ENCODE assay signal across 7 cellular contexts in genomic region chr11:2301631-2302272, GRCh38. TPM values are rescaled to one million over a fixed set of nuclear protein-coding genes. Genes with fewer than 3 reads are reported as not detected.
DNase-seq lines count a peak whose midpoint lies in the region; ATAC-seq, FAIRE-seq and TF ChIP-seq lines count a peak whose summit lies in the region.

Gene C11orf21, minus strand, starts transcription at chr11:2301918. Its CDS starts 110 bp downstream, at chr11:2301808.
Gene TSPAN32, plus strand, starts transcription at chr11:2302013. Its CDS starts 137 bp downstream, at chr11:2302150.

- no peaks in the 10 kb centered on the region for H3K9me3 Mint-ChIP-seq in T-cell
- H3K9me3 Mint-ChIP-seq in naive thymus-derived CD4-positive, alpha-beta T cell: no peaks in the 10 kb centered on the region

- DNase-seq in T-cell (peak in 32 of 34 experiments; percentile 19 to 74 (median 54)), K562 (ENCODE audit: extremely low read depth in 1 of 4, low spot score in 3 of 4) (peak; percentile 74 to 85 (median 82)), midbrain (lab: John Stamatoyannopoulos, UW) (no peak), NCI-H2171 treated with DMSO at 0.1 percent for 48 hours (lab: John Stamatoyannopoulos, UW) (no peak)
- peak; percentile 45 to 68 (median 59) for DNase-seq in naive thymus-derived CD4-positive, alpha-beta T cell

- in situ Hi-C loops in K562 (cut with MboI): no loop called here

- H3K36me3 Mint-ChIP-seq in T-cell: peaks cover 6% of the 10 kb centered on the region
- H3K36me3 Mint-ChIP-seq in naive thymus-derived CD4-positive, alpha-beta T cell: peaks cover 0 to 6% (median 0%) of the 10 kb centered on the region in 5 donors

- FAIRE-seq in K562 (lab: Jason Lieb, UNC): peak; percentile 86

- ATAC-seq in T-cell (replicated peaks in 1 of 4): peak; percentile 63 to 76 (median 66)
- peak; percentile 32 for ATAC-seq in K562
- ATAC-seq in naive thymus-derived CD4-positive, alpha-beta T cell: peak; percentile 82
- no peak for ATAC-seq in HG03520 (IDR thresholded peaks at IDR 0.05; ENCODE audit: unreplicated experiment)

- no peaks in the 10 kb centered on the region for H3K9me3 ChIP-seq in HEK293 (ENCODE audit: control insufficient read depth, insufficient read depth, low read depth, low read length)
- H3K9me3 ChIP-seq in K562 (replicated peaks; ENCODE audit: control insufficient read depth, insufficient read depth, low read depth, low read length): no peaks in the 10 kb centered on the region
- H3K9me3 ChIP-seq in naive thymus-derived CD4-positive, alpha-beta T cell (ENCODE audit: control insufficient read depth in 2 of 3, low read length in 3 of 3): no peaks in the 10 kb centered on the region

- TF ChIP-seq CTCF in HEK293 (tag by site-specific recombination; IDR thresholded peaks at IDR 0.05): no peak
- no peak for TF ChIP-seq CTCF in K562 (IDR thresholded peaks at IDR 0.05 in 2 of 3, conservative IDR thresholded peaks at IDR 0.05 in 1 of 3; ENCODE audit: insufficient read depth in 2 of 3, low read depth in 1 of 3, low read length in 3 of 3)

- no peak for TF ChIP-seq POLR2A in K562 (conservative IDR thresholded peaks at IDR 0.05)

- H3K27me3 Mint-ChIP-seq in T-cell: no peaks in the 10 kb centered on the region
- H3K27me3 Mint-ChIP-seq in naive thymus-derived CD4-positive, alpha-beta T cell: no peaks in the 10 kb centered on the region

- H3K27me3 ChIP-seq in K562 (ENCODE audit: control insufficient read depth in 2 of 2, insufficient read depth in 2 of 2, low read length in 2 of 2): no peaks in the 10 kb centered on the region; a peak in 1 of 5 replicates
- no peaks in the 10 kb centered on the region for H3K27me3 ChIP-seq in naive thymus-derived CD4-positive, alpha-beta T cell (ENCODE audit: control insufficient read depth in 2 of 2, insufficient read depth in 2 of 2, low read length in 2 of 2)

- peak within 1 kb of the TSS; percentile 89 to 98 (median 92) for H3K4me3 Mint-ChIP-seq in T-cell
- peak within 1 kb of the TSS; percentile 92 to 98 (median 96) for H3K4me3 Mint-ChIP-seq in naive thymus-derived CD4-positive, alpha-beta T cell

- peaks cover 21% of the 10 kb centered on the region; the same call in 2 of the 3 replicates for H3K79me2 ChIP-seq in K562 (ENCODE audit: control insufficient read depth, insufficient read depth, low read length)

- peak within 1 kb of the TSS; percentile 50 to 89 for H3K9ac ChIP-seq in K562 (ENCODE audit: insufficient read depth in 1 of 2, low read depth in 2 of 2, low read length in 2 of 2)

- POLR2A ChIA-PET in HEK293 (lab: Yijun Ruan, JAX): no interaction called here
- POLR2A ChIA-PET in T-cell (lab: Charles Lee): interaction anchor here in 1 of 2 donors (0.5 kb wide), 1 partner anchor 1081 kb away, joined by 8 read pairs; no protein-coding TSS in a partner anchor
- POLR2A ChIA-PET in K562 (lab: Yijun Ruan, JAX): no interaction called here
- POLR2A ChIA-PET in naive thymus-derived CD4-positive, alpha-beta T cell (lab: Charles Lee): interaction anchor here (0.5 to 4.1 kb wide), 12 partner anchors 12 to 711 kb away, joined by 3 to 27 read pairs (median 3); partner anchors contain the start of genes ASCL2 and TSSC4

- H3K4me3 ChIP-seq in HEK293 (ENCODE audit: low read depth, low read length): no peak within 1 kb of the TSS
- H3K4me3 ChIP-seq in K562: peak within 1 kb of the TSS; percentile 3; the same call in 1 of the 2 replicates
- peak within 1 kb of the TSS; percentile 76 for H3K4me3 ChIP-seq in naive thymus-derived CD4-positive, alpha-beta T cell (ENCODE audit: low read length)

- H3K4me1 ChIP-seq in HEK293 (ENCODE audit: control insufficient read depth, insufficient read depth, low read length): no peaks in the 10 kb centered on the region
- peaks cover 60 to 90% of the 10 kb centered on the region in 2 experiments for H3K4me1 ChIP-seq in K562 (replicated peaks in 1 of 2; ENCODE audit: control insufficient read depth in 2 of 2, insufficient read depth in 2 of 2, low read length in 2 of 2)
- peaks cover 50 to 68% of the 10 kb centered on the region in 2 donors for H3K4me1 ChIP-seq in naive thymus-derived CD4-positive, alpha-beta T cell (ENCODE audit: control insufficient read depth in 2 of 2, insufficient read depth in 2 of 2, low read length in 2 of 2)

- H3K36me3 ChIP-seq in HEK293 (ENCODE audit: control insufficient read depth in 2 of 2, insufficient read depth in 1 of 2, low read length in 2 of 2) (no peaks in the 10 kb centered on the region), K562 (ENCODE audit: control insufficient read depth, insufficient read depth, low read length) (no peaks in the 10 kb centered on the region)
- H3K36me3 ChIP-seq in naive thymus-derived CD4-positive, alpha-beta T cell (ENCODE audit: control insufficient read depth in 2 of 3, insufficient read depth in 3 of 3, low read length in 3 of 3): peaks cover 0 to 30% (median 0%) of the 10 kb centered on the region in 3 experiments

- no peaks in the 10 kb centered on the region for H3K9me1 ChIP-seq in K562 (ENCODE audit: control insufficient read depth, insufficient read depth, low read length)

- CTCF ChIA-PET in HEK293 (lab: Yijun Ruan, JAX) (interaction anchor here (0.6 to 9.4 kb wide), 3 partner anchors 104 to 587 kb away, joined by 3 to 297 read pairs (median 5); no protein-coding TSS in a partner anchor), T-cell (lab: Charles Lee) (interaction anchor here (0.5 to 1.5 kb wide), 4 partner anchors 83 to 230 kb away, joined by 3 to 7 read pairs (median 3); no protein-coding TSS in a partner anchor), K562 (lab: Yijun Ruan, JAX; ENCODE audit: low intra/inter-chr PET ratio) (interaction anchor here (0.9 kb wide), 1 partner anchor 230 kb away, joined by 9 read pairs; no protein-coding TSS in a partner anchor)
- CTCF ChIA-PET in naive thymus-derived CD4-positive, alpha-beta T cell (lab: Charles Lee): interaction anchor here (1.2 to 9.0 kb wide), 2 partner anchors 104 to 118 kb away, joined by 4 to 167 read pairs; no protein-coding TSS in a partner anchor

- H3K27ac Mint-ChIP-seq in T-cell: peak within 1 kb of the TSS; percentile 96 to 99
- peak within 1 kb of the TSS; percentile 90 to 96 (median 95) for H3K27ac Mint-ChIP-seq in naive thymus-derived CD4-positive, alpha-beta T cell

- H2AFZ ChIP-seq in K562 (ENCODE audit: low read depth, low read length): peak within 1 kb of the TSS; percentile 73

- H3K27ac ChIP-seq in HEK293 (ENCODE audit: extremely low read depth, low read depth, low read length): no peak within 1 kb of the TSS
- H3K27ac ChIP-seq in K562 (ENCODE audit: extremely low read depth, low read depth, low read length): peak within 1 kb of the TSS; percentile 56
- H3K27ac ChIP-seq in naive thymus-derived CD4-positive, alpha-beta T cell (ENCODE audit: low read depth, low read length): peak within 1 kb of the TSS; percentile 81

- H4K20me1 ChIP-seq in K562 (replicated peaks; ENCODE audit: control insufficient read depth, insufficient read depth, low read length): no peaks in the 10 kb centered on the region

- WGBS in K562 (ENCODE audit: insufficient coverage, low coverage, missing lambda C conversion rate): 16% methylated on average over 8 of the region's 16 CpGs

- no TSS peak for BruUV-seq in K562 (replicated peaks; lab: Mats Ljungman, UMichigan)

- peaks cover 48 to 78% (median 71%) of the 10 kb centered on the region in 3 donors for H3K4me1 Mint-ChIP-seq in T-cell
- H3K4me1 Mint-ChIP-seq in naive thymus-derived CD4-positive, alpha-beta T cell: peaks cover 31 to 67% (median 50%) of the 10 kb centered on the region in 7 donors

- intact Hi-C loops in K562 (cut with micrococcal nuclease): loop anchor here (10.0 kb wide), 2 partner anchors 233 to 593 kb away; no protein-coding TSS in a partner anchor
- intact Hi-C loops in naive thymus-derived CD4-positive, alpha-beta T cell (cut with micrococcal nuclease): loop anchor here (1.0 to 10.0 kb wide), 9 partner anchors 76 to 686 kb away; partner anchors contain the start of genes CD81 (in 1 of the 2), CDKN1C (in 1 of the 2), CTSD (in 1 of the 2) and TSSC4 (in 1 of the 2)

- TF ChIP-seq EP300 in K562 (IDR thresholded peaks at IDR 0.05; ENCODE audit: low read length): no peak

- peak within 1 kb of the TSS; percentile 67 for H3K4me2 ChIP-seq in K562 (ENCODE audit: insufficient read depth, low read length)

- TF ChIP-seq RAD21 in K562 (CRISPR knock-in tag; conservative IDR thresholded peaks at IDR 0.05 in 1 of 2, IDR thresholded peaks at IDR 0.05 in 1 of 2): no peak

RNA-seq across cellular contexts. Expression of gene C11orf21, which starts in this region (rescaled TPM):
- total RNA-seq in T-cell: 100 to 1,000 TPM in 2 of 5 donors, 10 to 100 TPM in 3; 62.3 to 133 (median 88.9) TPM
- 1.6 and 4.7 TPM in 2 replicates for total RNA-seq in K562 (2011; cell fraction: chromatin; rRNA removed; ENCODE audit: low replicate concordance)
- total RNA-seq in K562 (2011; cell fraction: nucleolus; rRNA removed): 2.4 and 3.5 TPM in 2 replicates
- 1.5 and 3.1 TPM in 2 replicates for total RNA-seq in K562 (2011; cell fraction: nucleoplasm; rRNA removed)
- 1.3 and 2.0 TPM in 2 replicates for total RNA-seq in K562 (2014; rRNA removed)
- 0.64 and 0.65 TPM in 2 replicates for total RNA-seq in K562 (2014; rRNA removed; fragmentation: Illumina TruSeq; extraction: Trizol)
- total RNA-seq in K562 (2015; rRNA removed; fragmentation: Illumina TruSeq; extraction: Trizol): 2.3 and 2.5 TPM in 2 replicates
- total RNA-seq in K562 (2021): 2.1 and 2.6 TPM in 2 replicates
- 1.2 and 2.1 TPM in 2 replicates for polyA plus RNA-seq in K562 (2011; rRNA removed)
- polyA plus RNA-seq in K562 (2011; cell fraction: cytosol; rRNA removed): 0.91 and 2.0 TPM in 2 replicates
- polyA plus RNA-seq in K562 (2011; cell fraction: nucleus; rRNA removed): 5.5 and 14.3 TPM in 2 replicates
- 4.3 and 4.5 TPM in 2 replicates for polyA plus RNA-seq in K562 (2012)
- polyA plus RNA-seq in K562 (2014; fragmentation: Illumina TruSeq; extraction: Trizol): 1.0 and 1.3 TPM in 2 replicates
- under 1 TPM; 0.10 to 0.15 TPM for polyA plus RNA-seq in K562 (2014; fragmentation: Nextera tagmentation; extraction: Ambion mirVana)
- 2.0 and 2.1 TPM in 2 replicates for polyA plus RNA-seq in K562 (2014; rRNA removed)
- 0.99 and 1.0 TPM in 2 replicates for polyA minus RNA-seq in K562 (2011; rRNA and poly(A)+ RNA removed)
- 1.4 TPM in 1 of 2 replicates, not detected in the other for polyA minus RNA-seq in K562 (2011; cell fraction: cytosol; rRNA and poly(A)+ RNA removed)
- polyA minus RNA-seq in K562 (2011; cell fraction: nucleus; rRNA and poly(A)+ RNA removed): 2.4 and 3.4 TPM in 2 replicates
- 100 to 1,000 TPM in 3 of 5 experiments, 10 to 100 TPM in 2; 33.9 to 153 (median 112) TPM for total RNA-seq in naive thymus-derived CD4-positive, alpha-beta T cell
- 10 to 100 TPM; 10.7 to 14.4 TPM for polyA plus RNA-seq in naive thymus-derived CD4-positive, alpha-beta T cell

RNA-seq across cellular contexts. Expression of gene TSPAN32, which starts in this region (rescaled TPM):
- total RNA-seq in T-cell: 100 to 1,000 TPM in 2 of 5 donors, 10 to 100 TPM in 3; 66.9 to 185 (median 92.3) TPM
- total RNA-seq in K562 (2011; cell fraction: chromatin; rRNA removed; ENCODE audit: low replicate concordance): 8.4 and 16.2 TPM in 2 replicates
- 7.1 and 8.5 TPM in 2 replicates for total RNA-seq in K562 (2011; cell fraction: nucleolus; rRNA removed)
- total RNA-seq in K562 (2011; cell fraction: nucleoplasm; rRNA removed): 4.3 and 5.9 TPM in 2 replicates
- 3.0 and 3.4 TPM in 2 replicates for total RNA-seq in K562 (2014; rRNA removed)
- total RNA-seq in K562 (2014; rRNA removed; fragmentation: Illumina TruSeq; extraction: Trizol): 0.86 and 1.4 TPM in 2 replicates
- 2.6 TPM in 2 replicates for total RNA-seq in K562 (2015; rRNA removed; fragmentation: Illumina TruSeq; extraction: Trizol)
- 4.8 and 5.9 TPM in 2 replicates for total RNA-seq in K562 (2021)
- polyA plus RNA-seq in K562 (2011; rRNA removed): 4.2 and 9.4 TPM in 2 replicates
- 4.4 and 6.2 TPM in 2 replicates for polyA plus RNA-seq in K562 (2011; cell fraction: cytosol; rRNA removed)
- 68.0 and 78.0 TPM in 2 replicates for polyA plus RNA-seq in K562 (2011; cell fraction: nucleus; rRNA removed)
- polyA plus RNA-seq in K562 (2012): 8.2 and 19.1 TPM in 2 replicates
- polyA plus RNA-seq in K562 (2014; fragmentation: Illumina TruSeq; extraction: Trizol): 0.79 and 2.8 TPM in 2 replicates
- under 1 TPM; 0.21 to 0.57 TPM for polyA plus RNA-seq in K562 (2014; fragmentation: Nextera tagmentation; extraction: Ambion mirVana)
- polyA plus RNA-seq in K562 (2014; rRNA removed): 3.3 and 7.3 TPM in 2 replicates
- 0.77 and 0.90 TPM in 2 replicates for polyA minus RNA-seq in K562 (2011; rRNA and poly(A)+ RNA removed)
- polyA minus RNA-seq in K562 (2011; cell fraction: cytosol; rRNA and poly(A)+ RNA removed): 1.4 and 3.4 TPM in 2 replicates
- 10.0 and 10.3 TPM in 2 replicates for polyA minus RNA-seq in K562 (2011; cell fraction: nucleus; rRNA and poly(A)+ RNA removed)
- 100 to 1,000 TPM in 2 of 5 experiments, 10 to 100 TPM in 3; 33.5 to 116 (median 70.3) TPM for total RNA-seq in naive thymus-derived CD4-positive, alpha-beta T cell
- 10 to 100 TPM; 15.7 to 23.9 TPM for polyA plus RNA-seq in naive thymus-derived CD4-positive, alpha-beta T cell

Comparison
In these comparisons a context has a peak if more than half of its experiments do, and no peak if none do; other contexts are left out.
1. RNA of gene C11orf21 (total RNA-seq): 33.9 to 153 TPM in naive thymus-derived CD4-positive, alpha-beta T cell and 62.3 to 133 TPM in T-cell; 0.64 to 4.7 TPM in K562; every median in the first group is over 4 times any median in the second.
2. DNase-seq: peak in T-cell (32 of 34), K562 (4 of 4) and naive thymus-derived CD4-positive, alpha-beta T cell (9 of 9); none in midbrain (single experiment) and NCI-H2171 treated with DMSO at 0.1 percent for 48 hours (single experiment).
3. Of the 44 proteins assayed by ChIP-seq in both K562 and HEK293: peak only in K562: KLF16, ZNF175 and ZNF239; only in HEK293: KLF1; in both: none; in neither: 37; mixed calls (peak in some experiments, not most) for 3.